In genomic region chr4:17654701-17655100, GRCh38 we compare ENCODE assay signal across 20 cellular contexts.
"Had no signal": no experiment of that assay in that cellular context is flagged by ENCODE, and none has a peak within 500 bp of the region (broad histone marks: within the 10 kb centered on the region; RNA-seq: fewer than 3 reads in every experiment).

No MANE protein-coding gene starts in this region.

- H3K36me3 ChIP-seq: gastrocnemius medialis, spleen, transverse colon had no signal

- H3K4me1 ChIP-seq: testis, transverse colon had no signal

- H3K4me3 ChIP-seq: dorsolateral prefrontal cortex, gastrocnemius medialis, spleen, testis, transverse colon had no signal

- DNase-seq: cortex of kidney; dorsolateral prefrontal cortex; effector memory CD4-positive, alpha-beta T cell; gastrocnemius medialis; islet precursor cell; mammary epithelial cell; naive thymus-derived CD4-positive, alpha-beta T cell; nephron progenitor cell; posterior cingulate gyrus; spleen; stimulated activated CD4-positive, alpha-beta T cell treated with anti-CD3 and anti-CD28 coated beads, Interleukin-15, amount 100 ng/mL, for 24 hours; stimulated activated CD4-positive, alpha-beta T cell treated with anti-CD3 and anti-CD28 coated beads, Interleukin-1b, Interleukin-23, amount 100 ng/mL, for 48 hours; stimulated activated CD4-positive, alpha-beta T cell treated with anti-CD3 and anti-CD28 coated beads, Interleukin-4, amount 100 ng/mL, for 24 hours; stimulated activated naive B cell treated with anti-CD40 and anti-IgM and Interleukin-4, amounts not matched to agents 10 μg/mL and 1 μg/mL and 100 μg/mL, for 72 hours; stimulated activated naive CD8-positive, alpha-beta T cell treated with anti-CD3 and anti-CD28 coated beads, Interleukin-15, amount 100 ng/mL, for 72 hours; testis; transverse colon had no signal

- H3K27me3 ChIP-seq: dorsolateral prefrontal cortex, gastrocnemius medialis, testis, transverse colon had no signal

- ATAC-seq: esophagus mucosa; gastrocnemius medialis; left lobe of liver; naive thymus-derived CD4-positive, alpha-beta T cell; sciatic nerve; stimulated activated naive CD8-positive, alpha-beta T cell treated with anti-CD3 and anti-CD28 coated beads, Interleukin-15, amount 100 ng/mL, for 72 hours had no signal

- H3K27ac ChIP-seq: dorsolateral prefrontal cortex, gastrocnemius medialis, spleen, testis, transverse colon had no signal

- H3K9me3 ChIP-seq: gastrocnemius medialis, spleen, testis, transverse colon had no signal
